10 cellular contexts compared by ENCODE assay signal in the genomic region with DNA sequence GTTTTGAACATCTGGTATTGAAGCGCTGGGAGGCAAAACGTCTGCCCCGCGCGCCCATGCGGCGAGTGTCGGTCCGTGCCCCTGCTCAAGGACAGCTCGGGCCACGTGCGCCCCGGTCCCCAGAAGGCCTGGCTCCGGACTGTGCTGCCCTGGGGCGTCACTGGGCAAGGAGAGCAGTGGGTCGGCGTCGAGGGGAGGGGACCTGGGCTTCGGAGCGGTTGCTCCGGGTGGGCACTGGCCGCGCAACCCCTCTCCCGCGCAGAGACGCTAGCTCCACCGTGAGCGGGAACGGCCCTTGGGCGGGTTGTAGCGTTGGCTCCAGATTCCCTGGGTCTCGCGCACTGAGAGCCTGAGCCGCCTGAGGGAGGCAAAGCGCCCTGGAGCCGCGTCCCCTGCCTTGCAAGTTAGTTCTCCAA.
DNase-seq lines count a peak whose midpoint lies in the region; ATAC-seq and TF ChIP-seq lines count a peak whose summit lies in the region.
"Had no signal": no experiment of that assay in that cellular context is flagged by ENCODE, and none has a peak within 500 bp of the region (broad histone marks: within the 10 kb centered on the region; RNA-seq: fewer than 3 reads in every experiment).

No MANE protein-coding gene starts in this region.

- intact Hi-C loops in natural killer cell (cut with micrococcal nuclease) = no loop called here

- TF ChIP-seq CTCF in natural killer cell (IDR thresholded peaks at IDR 0.05) (no peak), GM10266 (IDR thresholded peaks at IDR 0.05; ENCODE audit: control insufficient read depth, insufficient read depth, low read depth, missing control alignments) (no peak)

- peaks cover 4 to 6% of the 10 kb centered on the region in 2 donors for H3K4me1 Mint-ChIP-seq in effector memory CD8-positive, alpha-beta T cell (ENCODE audit: low read depth in 2 of 2)
- H3K4me1 Mint-ChIP-seq in natural killer cell = peaks cover 0 to 9% of the 10 kb centered on the region in 2 donors

- peak; percentile 1 for DNase-seq in CD1c-positive myeloid dendritic cell (ENCODE audit: extremely low spot score)
- no peak for DNase-seq in effector memory CD8-positive, alpha-beta T cell
- peak; percentile 14 for DNase-seq in natural killer cell
- DNase-seq in NCI-H524 treated with DMSO at 0.1 percent for 48 hours (lab: John Stamatoyannopoulos, UW) = no peak
- no peak for DNase-seq in GM10266 (ENCODE audit: extremely low spot score)
- DNase-seq in NCI-H128 (lab: John Stamatoyannopoulos, UW; ENCODE audit: unreplicated experiment) = no peak
- DNase-seq: DND-41, mesenchymal stem cell had no signal

- no peaks in the 10 kb centered on the region for H3K27me3 Mint-ChIP-seq in effector memory CD8-positive, alpha-beta T cell
- H3K27me3 Mint-ChIP-seq in natural killer cell (ENCODE audit: low read depth in 2 of 2) = no peaks in the 10 kb centered on the region

- ATAC-seq in HG03460 (IDR thresholded peaks at IDR 0.05; ENCODE audit: unreplicated experiment) (peak; percentile 28), natural killer cell (peak in 2 of 3 donors; percentile 12 to 32), GM18498 (IDR thresholded peaks at IDR 0.05; ENCODE audit: unreplicated experiment) (no peak)
- peak; percentile 21 for ATAC-seq in effector memory CD8-positive, alpha-beta T cell (replicated peaks)

- peaks cover 2% of the 10 kb centered on the region for H3K36me3 Mint-ChIP-seq in effector memory CD8-positive, alpha-beta T cell (ENCODE audit: insufficient read depth)
- H3K36me3 Mint-ChIP-seq in natural killer cell = no peaks in the 10 kb centered on the region

- no peaks in the 10 kb centered on the region for H3K9me3 Mint-ChIP-seq in effector memory CD8-positive, alpha-beta T cell
- H3K9me3 Mint-ChIP-seq in natural killer cell = no peaks in the 10 kb centered on the region

- H3K27ac Mint-ChIP-seq in effector memory CD8-positive, alpha-beta T cell = peak overlapping the region in 1 of 2 donors; percentile 64
- peak overlapping the region in 1 of 2 donors; percentile 82 for H3K27ac Mint-ChIP-seq in natural killer cell

- H3K4me3 Mint-ChIP-seq in effector memory CD8-positive, alpha-beta T cell = peak overlapping the region; percentile 73 to 85
- no peak overlapping the region for H3K4me3 Mint-ChIP-seq in natural killer cell

Comparison
In these comparisons a context has a peak if more than half of its experiments do, and no peak if none do; other contexts are left out.
1. DNase-seq: peak in CD1c-positive myeloid dendritic cell (single experiment) and natural killer cell (single experiment); none in effector memory CD8-positive, alpha-beta T cell (0 of 3), NCI-H524 treated with DMSO at 0.1 percent for 48 hours (single experiment), GM10266 (single experiment) and NCI-H128 (single experiment).